ENCODE assay signal across 1 cellular context in genomic region chr11:19953909-19954308, GRCh38.
TF ChIP-seq lines count a peak whose summit lies in the region.

No MANE protein-coding gene starts in this region.

TF ChIP-seq in K562, 482 proteins besides CTCF, POLR2A, EP300 and RAD21 (continued from another document):
- TF ChIP-seq PATZ1 (CRISPR knock-in tag; IDR thresholded peaks at IDR 0.05; ENCODE audit: borderline replicate concordance) (no peak), ZNF79 (CRISPR knock-in tag; IDR thresholded peaks at IDR 0.05; ENCODE audit: low read depth) (no peak), JUNB (CRISPR knock-in tag; conservative IDR thresholded peaks at IDR 0.05) (no peak), ZNF354B (CRISPR knock-in tag; IDR thresholded peaks at IDR 0.05) (no peak), GABPB2 (CRISPR knock-in tag; conservative IDR thresholded peaks at IDR 0.05) (no peak), MAZ (CRISPR knock-in tag; conservative IDR thresholded peaks at IDR 0.05 in 1 of 2, IDR thresholded peaks at IDR 0.05 in 1 of 2) (0 out of 4 replicates have a peak, but pooled peaks of 1 of the 2 experiments have one; percentile 29), MLLT1 (IDR thresholded peaks at IDR 0.05) (no peak), ZBTB2 (IDR thresholded peaks at IDR 0.05) (no peak), ZNF398 (CRISPR knock-in tag; IDR thresholded peaks at IDR 0.05) (no peak), POLR2G (IDR thresholded peaks at IDR 0.05; ENCODE audit: low read depth, low read length) (no peak), E2F6 (IDR thresholded peaks at IDR 0.05; ENCODE audit: borderline replicate concordance in 1 of 2, extremely low read depth in 1 of 2, insufficient read depth in 1 of 2, insufficient read length in 1 of 2, low read depth in 1 of 2, low read length in 1 of 2, poor library complexity in 1 of 2, severe bottlenecking in 1 of 2) (no peak), PCBP2 (IDR thresholded peaks at IDR 0.05; ENCODE audit: low read depth, low read length, poor library complexity, severe bottlenecking) (no peak), ZKSCAN3 (CRISPR knock-in tag; IDR thresholded peaks at IDR 0.05) (no peak), LCOR (CRISPR knock-in tag; IDR thresholded peaks at IDR 0.05) (0 out of 2 replicates have a peak, but pooled peaks have one; percentile 34), OTX1 (CRISPR knock-in tag; IDR thresholded peaks at IDR 0.05) (no peak), SMC3 (conservative IDR thresholded peaks at IDR 0.05; ENCODE audit: insufficient read depth, low read depth, low read length) (peak; percentile 36; the same call in 1 of the 2 replicates), USF2 (CRISPR knock-in tag; IDR thresholded peaks at IDR 0.05) (no peak), ZFP30 (CRISPR knock-in tag; IDR thresholded peaks at IDR 0.05; ENCODE audit: borderline replicate concordance) (no peak), DLX4 (CRISPR knock-in tag; IDR thresholded peaks at IDR 0.05) (no peak), PPARD (CRISPR knock-in tag; IDR thresholded peaks at IDR 0.05) (no peak), FOSL1 (tag; conservative IDR thresholded peaks at IDR 0.05) (peak; percentile 63), TGIF2 (CRISPR knock-in tag; IDR thresholded peaks at IDR 0.05) (no peak), TRIM24 (IDR thresholded peaks at IDR 0.05) (no peak), BMI1 (IDR thresholded peaks at IDR 0.05; ENCODE audit: low read length) (no peak), CLOCK (CRISPR knock-in tag; IDR thresholded peaks at IDR 0.05; ENCODE audit: borderline replicate concordance) (no peak), CHAMP1 (IDR thresholded peaks at IDR 0.05) (no peak), ZNF436 (CRISPR knock-in tag; IDR thresholded peaks at IDR 0.05) (no peak), ZNF512 (tag; IDR thresholded peaks at IDR 0.05) (no peak), FOXA1 (IDR thresholded peaks at IDR 0.05; ENCODE audit: borderline replicate concordance) (no peak), MCM3 (IDR thresholded peaks at IDR 0.05) (no peak), CREM (IDR thresholded peaks at IDR 0.05; ENCODE audit: low read depth) (no peak), NCOR1 (IDR thresholded peaks at IDR 0.05) (no peak), SREBF1 (IDR thresholded peaks at IDR 0.05; ENCODE audit: borderline replicate concordance, low read depth, low read length) (no peak), USF1 (CRISPR knock-in tag; IDR thresholded peaks at IDR 0.05) (no peak), NR2C1 (IDR thresholded peaks at IDR 0.05) (no peak), NR2C1 (tag; IDR thresholded peaks at IDR 0.05) (no peak), ZNF41 (CRISPR knock-in tag; conservative IDR thresholded peaks at IDR 0.05) (no peak), ZNF740 (CRISPR knock-in tag; IDR thresholded peaks at IDR 0.05) (no peak), ZNF740 (tag; IDR thresholded peaks at IDR 0.05) (no peak), CBX2 (IDR thresholded peaks at IDR 0.05; ENCODE audit: insufficient read depth, low read length, poor library complexity, severe bottlenecking) (no peak), EWSR1 (IDR thresholded peaks at IDR 0.05; ENCODE audit: borderline replicate concordance, low read depth, partially characterized antibody) (no peak), XRCC3 (IDR thresholded peaks at IDR 0.05) (no peak), KLF1 (tag; IDR thresholded peaks at IDR 0.05) (no peak), RFX7 (CRISPR knock-in tag; IDR thresholded peaks at IDR 0.05) (no peak)
